Comparison of ENCODE assay signal across 1 cellular context in genomic region chr15:36062357-36062756, GRCh38.
TF ChIP-seq lines count a peak whose summit lies in the region.

No MANE protein-coding gene starts in this region.

TF ChIP-seq in GM23338, 12 proteins besides CTCF, POLR2A, EP300 and RAD21 (continued from another document):
- TF ChIP-seq ETS1 (IDR thresholded peaks at IDR 0.05) (no peak), ZNF114 (CRISPR knock-in tag; IDR thresholded peaks at IDR 0.05) (no peak), STAT1 (IDR thresholded peaks at IDR 0.05; ENCODE audit: unreplicated experiment) (no peak), CREB1 (CRISPR knock-in tag; IDR thresholded peaks at IDR 0.05; ENCODE audit: low read depth) (no peak), ZNF462 (CRISPR knock-in tag; IDR thresholded peaks at IDR 0.05) (no peak)
